ENCODE assay signal across 10 cellular contexts in genomic region chr10:124645496-124646095, GRCh38.
DNase-seq lines count a peak whose midpoint lies in the region; ATAC-seq, FAIRE-seq and TF ChIP-seq lines count a peak whose summit lies in the region.
"Had no signal": no experiment of that assay in that cellular context is flagged by ENCODE, and none has a peak within 500 bp of the region (broad histone marks: within the 10 kb centered on the region; RNA-seq: fewer than 3 reads in every experiment).

No MANE protein-coding gene starts in this region.

- H3K4me1 ChIP-seq in CD4-positive, alpha-beta memory T cell (ENCODE audit: insufficient read depth, low read length) = peaks cover 95% of the 10 kb centered on the region
- H3K4me1 ChIP-seq in right cardiac atrium (ENCODE audit: control insufficient read depth, insufficient read depth, low read length) = peaks cover 70% of the 10 kb centered on the region
- H3K4me1 ChIP-seq in small intestine (ENCODE audit: control insufficient read depth in 2 of 2, insufficient read depth in 1 of 2, low read depth in 1 of 2, low read length in 1 of 2) = peaks cover 26 to 28% of the 10 kb centered on the region in 2 donors

- WGBS in right cardiac atrium = 86% methylated on average over 13 of the region's 13 CpGs
- 92 to 95% (median 93%) methylated on average over 13 of the region's 13 CpGs for WGBS in small intestine, 3 donors

- peaks cover 7 to 28% of the 10 kb centered on the region in 2 donors for H3K36me3 Mint-ChIP-seq in CD4-positive, alpha-beta memory T cell
- H3K36me3 Mint-ChIP-seq in activated B cell treated with CpG ODN at 0.5 μM for 24 hours (ENCODE audit: low read depth) = peaks cover 37% of the 10 kb centered on the region

- no peaks in the 10 kb centered on the region for H3K27me3 ChIP-seq in CD4-positive, alpha-beta memory T cell (ENCODE audit: insufficient read depth, low read length)
- H3K27me3 ChIP-seq in right cardiac atrium (ENCODE audit: control insufficient read depth, insufficient read depth) = no peaks in the 10 kb centered on the region
- no peaks in the 10 kb centered on the region for H3K27me3 ChIP-seq in small intestine (ENCODE audit: control insufficient read depth in 2 of 2, insufficient read depth in 2 of 2, low read length in 2 of 2)

- ATAC-seq in activated B cell treated with CpG ODN at 0.5 μM for 24 hours (ENCODE audit: low read depth) = no peak
- ATAC-seq in right cardiac atrium = no peak
- no peak for ATAC-seq in GM18498 (IDR thresholded peaks at IDR 0.05; ENCODE audit: unreplicated experiment)

- H3K27ac ChIP-seq in CD4-positive, alpha-beta memory T cell (ENCODE audit: low read depth, low read length) = peak overlapping the region; percentile 79
- H3K27ac ChIP-seq in right cardiac atrium (ENCODE audit: low read length) (peak overlapping the region; percentile 90), small intestine (ENCODE audit: low read depth in 1 of 2, low read length in 1 of 2) (peak overlapping the region; percentile 45 to 79)

- POLR2A ChIA-PET in CD4-positive, alpha-beta memory T cell (lab: Charles Lee; ENCODE audit: partially characterized antibody) = interaction anchor here (0.8 to 15.2 kb wide), 8 partner anchors 8 to 96 kb away, joined by 3 to 439 read pairs (median 5); no protein-coding TSS in a partner anchor
- POLR2A ChIA-PET in activated B cell treated with CpG ODN at 0.5 μM for 24 hours (lab: Charles Lee) = interaction anchor here (0.6 to 6.1 kb wide), 5 partner anchors 38 to 313 kb away, joined by 3 to 39 read pairs (median 15); no protein-coding TSS in a partner anchor

- H3K36me3 ChIP-seq in CD4-positive, alpha-beta memory T cell (ENCODE audit: insufficient read depth, low read length) = peaks cover 12% of the 10 kb centered on the region
- no peaks in the 10 kb centered on the region for H3K36me3 ChIP-seq in small intestine (ENCODE audit: control insufficient read depth in 2 of 2, insufficient read depth in 2 of 2, low read length in 2 of 2)

- FAIRE-seq in small intestine (lab: Jason Lieb, UNC) = no peak
- FAIRE-seq in GM12891 (lab: Jason Lieb, UNC) = no peak
- FAIRE-seq: endometrium had no signal

- peaks cover 70 to 100% (median 89%) of the 10 kb centered on the region in 4 donors for H3K4me1 Mint-ChIP-seq in CD4-positive, alpha-beta memory T cell
- H3K4me1 Mint-ChIP-seq in activated B cell treated with CpG ODN at 0.5 μM for 24 hours = peaks cover 100% of the 10 kb centered on the region

- peak overlapping the region in 3 of 8 donors; percentile 35 to 63 (median 62) for H3K4me3 Mint-ChIP-seq in CD4-positive, alpha-beta memory T cell
- H3K4me3 Mint-ChIP-seq in activated B cell treated with CpG ODN at 0.5 μM for 24 hours = no peak overlapping the region

- H3K9me3 Mint-ChIP-seq in CD4-positive, alpha-beta memory T cell = peaks cover 0 to 2% (median 0%) of the 10 kb centered on the region in 8 donors
- H3K9me3 Mint-ChIP-seq in activated B cell treated with CpG ODN at 0.5 μM for 24 hours = no peaks in the 10 kb centered on the region

- H3K27ac Mint-ChIP-seq in CD4-positive, alpha-beta memory T cell = peak overlapping the region; percentile 92 to 99 (median 95)
- H3K27ac Mint-ChIP-seq in activated B cell treated with CpG ODN at 0.5 μM for 24 hours = peak overlapping the region; percentile 88

- peak in 1 of 5 donors; percentile 20 for DNase-seq in CD4-positive, alpha-beta memory T cell
- DNase-seq in activated B cell treated with CpG ODN at 0.5 μM for 24 hours (no peak), right cardiac atrium (peak; percentile 21 to 64 (median 55)), small intestine (no peak), glomerular visceral epithelial cell (ENCODE audit: extremely low spot score) (no peak), GM12891 (ENCODE audit: insufficient read length, low spot score) (no peak)
- no peak for DNase-seq in stimulated activated CD4-positive, alpha-beta T cell treated with anti-CD3 and anti-CD28 coated beads, Interleukin-4, amount 100 ng/mL, for 1 hour
- DNase-seq: NCI-H345 had no signal

- H3K4me3 ChIP-seq in CD4-positive, alpha-beta memory T cell (ENCODE audit: low read length in 2 of 2) = no peak overlapping the region
- H3K4me3 ChIP-seq in right cardiac atrium (ENCODE audit: low read length) (no peak overlapping the region), small intestine (ENCODE audit: low read depth in 1 of 2, low read length in 2 of 2) (no peak overlapping the region)

- CTCF ChIA-PET in CD4-positive, alpha-beta memory T cell (lab: Charles Lee; ENCODE audit: partially characterized antibody) = interaction anchor here (0.8 to 10.6 kb wide), 10 partner anchors 9 to 100 kb away, joined by 3 to 200 read pairs (median 34); no protein-coding TSS in a partner anchor
- CTCF ChIA-PET in activated B cell treated with CpG ODN at 0.5 μM for 24 hours (lab: Charles Lee) = interaction anchor here (0.6 to 2.9 kb wide), 6 partner anchors 52 to 111 kb away, joined by 3 to 17 read pairs (median 3); no protein-coding TSS in a partner anchor

- H3K27me3 Mint-ChIP-seq in CD4-positive, alpha-beta memory T cell = no peaks in the 10 kb centered on the region
- no peaks in the 10 kb centered on the region for H3K27me3 Mint-ChIP-seq in activated B cell treated with CpG ODN at 0.5 μM for 24 hours

- intact Hi-C loops in CD4-positive, alpha-beta memory T cell (cut with micrococcal nuclease) = no loop called here
- intact Hi-C loops in activated B cell treated with CpG ODN at 0.5 μM for 24 hours (cut with micrococcal nuclease) (no loop called here), right cardiac atrium (cut with DNase I) (no loop called here)

- no peak for TF ChIP-seq CTCF in activated B cell treated with CpG ODN at 0.5 μM for 24 hours (IDR thresholded peaks at IDR 0.05)

- TF ChIP-seq POLR2A in GM12891 (IDR thresholded peaks at IDR 0.05; ENCODE audit: low read depth, low read length) = no peak

- no peaks in the 10 kb centered on the region for H3K9me3 ChIP-seq in CD4-positive, alpha-beta memory T cell (ENCODE audit: control insufficient read depth in 1 of 2, low read length in 2 of 2)
- H3K9me3 ChIP-seq in right cardiac atrium (ENCODE audit: control insufficient read depth, low read length) (no peaks in the 10 kb centered on the region), small intestine (ENCODE audit: control insufficient read depth, low read depth) (no peaks in the 10 kb centered on the region)

TF ChIP-seq in GM12891, 5 proteins besides CTCF, POLR2A, EP300 and RAD21:
- no peak for TF ChIP-seq POLR2AphosphoS5 (IDR thresholded peaks at IDR 0.05; ENCODE audit: low read depth, low read length)
- TF ChIP-seq SPI1 (IDR thresholded peaks at IDR 0.05; ENCODE audit: low read depth, low read length) = no peak
- no peak for TF ChIP-seq PAX5 (IDR thresholded peaks at IDR 0.05; ENCODE audit: insufficient read depth, low read length, severe bottlenecking)
- no peak for TF ChIP-seq POU2F2 (IDR thresholded peaks at IDR 0.05; ENCODE audit: low read depth, low read length)
- TF ChIP-seq TAF1 (IDR thresholded peaks at IDR 0.05; ENCODE audit: low read depth, low read length) = no peak

Comparison
In these comparisons a context has a peak if more than half of its experiments do, and no peak if none do; other contexts are left out.
1. DNase-seq: peak in right cardiac atrium (3 of 3); none in activated B cell treated with CpG ODN at 0.5 μM for 24 hours (single experiment), small intestine (single experiment), glomerular visceral epithelial cell (single experiment), stimulated activated CD4-positive, alpha-beta T cell treated with anti-CD3 and anti-CD28 coated beads, Interleukin-4, amount 100 ng/mL, for 1 hour (single experiment) and GM12891 (single experiment).
2. Peak in every context shown above with its lines, with median percentiles within 50 percentile points of each other: H3K27ac ChIP-seq.